ENCODE assay signal across 10 cellular contexts in genomic region chr17:50565559-50566350, GRCh38. TPM values are rescaled to one million over a fixed set of nuclear protein-coding genes. Genes with fewer than 3 reads are reported as not detected.
A peak's percentile ranks its signal among the peaks of the same experiment; 100 is the strongest.
DNase-seq lines count a peak whose midpoint lies in the region; ATAC-seq and TF ChIP-seq lines count a peak whose summit lies in the region.
"Had no signal": no experiment of that assay in that cellular context is flagged by ENCODE, and none has a peak within 500 bp of the region (broad histone marks: within the 10 kb centered on the region; RNA-seq: fewer than 3 reads in every experiment).

No MANE protein-coding gene starts in this region.

- no peak overlapping the region for H3K4me3 Mint-ChIP-seq in effector memory CD8-positive, alpha-beta T cell
- H3K4me3 Mint-ChIP-seq: activated naive CD8-positive, alpha-beta T cell had no signal

- no peaks in the 10 kb centered on the region for H3K36me3 ChIP-seq in skeletal muscle tissue (ENCODE audit: control insufficient read depth in 3 of 3, insufficient read depth in 3 of 3, low read length in 3 of 3)
- H3K36me3 ChIP-seq in esophagus muscularis mucosa = no peaks in the 10 kb centered on the region

- DNase-seq in NCI-H345 (lab: John Stamatoyannopoulos, UW) (peak; percentile 28), NCI-H345 treated with DMSO at 0.1 percent for 48 hours (lab: John Stamatoyannopoulos, UW; ENCODE audit: unreplicated experiment) (no peak), NCI-H774 (lab: John Stamatoyannopoulos, UW) (peak; percentile 52), esophagus muscularis mucosa (ENCODE audit: extremely low spot score) (no peak), MV-4-11 (lab: John Stamatoyannopoulos, UW) (no peak)
- peak in 1 of 3 experiments; percentile 15 for DNase-seq in effector memory CD8-positive, alpha-beta T cell
- DNase-seq: stimulated activated CD4-positive, alpha-beta T cell treated with anti-CD3 and anti-CD28 coated beads, Interleukin-4, amount 100 ng/mL, for 1 hour had no signal

- H3K36me3 Mint-ChIP-seq in effector memory CD8-positive, alpha-beta T cell (ENCODE audit: insufficient read depth) = peaks cover 2% of the 10 kb centered on the region
- H3K36me3 Mint-ChIP-seq: activated naive CD8-positive, alpha-beta T cell had no signal

- TF ChIP-seq CTCF in esophagus muscularis mucosa (IDR thresholded peaks at IDR 0.05) = no peak

- H3K9me3 Mint-ChIP-seq in effector memory CD8-positive, alpha-beta T cell = no peaks in the 10 kb centered on the region

- 44% methylated on average over 6 of the region's 7 CpGs for WGBS in esophagus muscularis mucosa

- TF ChIP-seq EP300 in esophagus muscularis mucosa (IDR thresholded peaks at IDR 0.05) = no peak

- peak; percentile 55 for ATAC-seq in effector memory CD8-positive, alpha-beta T cell (replicated peaks)
- no peak for ATAC-seq in GM19395 (IDR thresholded peaks at IDR 0.05; ENCODE audit: unreplicated experiment)

- intact Hi-C loops in esophagus muscularis mucosa (cut with DNase I) = no loop called here

- H3K9ac ChIP-seq in skeletal muscle tissue (ENCODE audit: low read depth in 1 of 3, low read length in 3 of 3) = peak overlapping the region in 1 of 3 donors; percentile 8

- peak overlapping the region; percentile 38 to 66 for H3K27ac Mint-ChIP-seq in effector memory CD8-positive, alpha-beta T cell
- H3K27ac Mint-ChIP-seq: activated naive CD8-positive, alpha-beta T cell had no signal

- H3K27ac ChIP-seq in skeletal muscle tissue (ENCODE audit: low read depth, low read length) = peak overlapping the region; percentile 30
- no peak overlapping the region for H3K27ac ChIP-seq in esophagus muscularis mucosa (replicated peaks in 1 of 4)

- peaks cover 66 to 82% of the 10 kb centered on the region in 2 donors for H3K27me3 Mint-ChIP-seq in effector memory CD8-positive, alpha-beta T cell

- peaks cover 14% of the 10 kb centered on the region in 2 donors for H3K4me1 Mint-ChIP-seq in effector memory CD8-positive, alpha-beta T cell (ENCODE audit: low read depth in 2 of 2)

- no peak for TF ChIP-seq POLR2A in esophagus muscularis mucosa (IDR thresholded peaks at IDR 0.05; ENCODE audit: low read depth)

- H3K4me1 ChIP-seq in skeletal muscle tissue (ENCODE audit: control insufficient read depth in 3 of 3, insufficient read depth in 3 of 3, low read length in 3 of 3) (peaks cover 2 to 11% (median 9%) of the 10 kb centered on the region in 3 donors), esophagus muscularis mucosa (peaks cover 17 to 44% (median 36%) of the 10 kb centered on the region in 4 donors)

- no peak overlapping the region for H3K4me3 ChIP-seq in skeletal muscle tissue (ENCODE audit: low read length in 3 of 3)
- H3K4me3 ChIP-seq in esophagus muscularis mucosa = no peak overlapping the region

- H3K27me3 ChIP-seq in skeletal muscle tissue (ENCODE audit: control insufficient read depth in 3 of 3, insufficient read depth in 3 of 3, low read length in 3 of 3) = peaks cover 32 to 57% (median 47%) of the 10 kb centered on the region in 3 donors
- H3K27me3 ChIP-seq in esophagus muscularis mucosa = peaks cover 3 to 77% (median 30%) of the 10 kb centered on the region in 4 donors

- H3K9me3 ChIP-seq in skeletal muscle tissue (ENCODE audit: control insufficient read depth in 3 of 3, low read length in 3 of 3) = no peaks in the 10 kb centered on the region
- H3K9me3 ChIP-seq in esophagus muscularis mucosa = no peaks in the 10 kb centered on the region

RNA-seq across cellular contexts. Expression of gene CACNA1G, which starts 5.2 kb away (rescaled TPM):
- 3.7 TPM for total RNA-seq in skeletal muscle tissue
- under 1 TPM in 3 of 4 donors, not detected in 1; 0.39 to 0.63 (median 0.50) TPM for total RNA-seq in esophagus muscularis mucosa

RNA-seq across cellular contexts. Expression of gene SPATA20, which starts 18.8 kb away (rescaled TPM):
- total RNA-seq in skeletal muscle tissue (27.7 TPM), esophagus muscularis mucosa (10 to 100 TPM; 44.1 to 64.4 (median 54.6) TPM)

RNA-seq across cellular contexts. Expression of gene EPN3, which starts 33.2 kb away (rescaled TPM):
- total RNA-seq in skeletal muscle tissue (not detected), esophagus muscularis mucosa (not detected)

RNA-seq across cellular contexts. Expression of gene MYCBPAP, which starts 57.5 kb away (rescaled TPM):
- total RNA-seq in skeletal muscle tissue = under 0.01 TPM
- total RNA-seq in esophagus muscularis mucosa = 1 to 10 TPM in 2 of 4 donors, under 1 TPM in 1, not detected in 1; 0.33 to 1.6 (median 1.2) TPM

Comparison
In these comparisons a context has a peak if more than half of its experiments do, and no peak if none do; other contexts are left out.
1. DNase-seq: peak in NCI-H345 (single experiment) and NCI-H774 (single experiment); none in NCI-H345 treated with DMSO at 0.1 percent for 48 hours (single experiment), esophagus muscularis mucosa (single experiment) and MV-4-11 (single experiment).